Comparison of ENCODE assay signal across 8 cellular contexts in the genomic region with DNA sequence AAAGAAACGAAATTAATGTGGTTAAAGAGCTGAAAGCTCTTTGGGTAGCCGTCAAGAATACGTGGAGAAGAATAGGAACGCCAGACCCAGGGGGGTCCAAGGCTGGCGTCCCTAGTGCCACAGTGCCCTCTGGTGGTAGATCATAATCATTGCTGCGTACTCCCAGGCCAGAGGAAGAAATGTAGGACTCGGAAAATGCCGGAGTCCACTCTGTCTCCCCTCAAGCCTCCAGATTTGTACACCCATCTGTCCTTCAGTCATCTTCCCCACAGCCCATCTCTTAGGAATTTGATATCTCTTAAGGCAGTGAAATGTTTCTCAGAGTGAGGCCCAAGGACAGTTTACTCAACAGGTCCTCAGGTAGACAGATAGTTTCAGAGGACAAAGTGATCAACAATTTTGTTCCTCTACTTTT. TPM values are rescaled to one million over a fixed set of nuclear protein-coding genes. Genes with fewer than 3 reads are reported as not detected.
A peak's percentile ranks its signal among the peaks of the same experiment; 100 is the strongest.
DNase-seq lines count a peak whose midpoint lies in the region; ATAC-seq and TF ChIP-seq lines count a peak whose summit lies in the region.

No MANE protein-coding gene starts in this region.

- ATAC-seq in GM21825 (IDR thresholded peaks at IDR 0.05; ENCODE audit: unreplicated experiment): no peak

- H2AFZ ChIP-seq in OCI-LY1 (ENCODE audit: low read length): no peak overlapping the region

- H3K27ac ChIP-seq in OCI-LY1 (ENCODE audit: low read depth, low read length, poor library complexity, severe bottlenecking) (no peak overlapping the region), esophagus muscularis mucosa (replicated peaks in 1 of 4) (no peak overlapping the region)

- no peaks in the 10 kb centered on the region for H3F3A ChIP-seq in OCI-LY1 (ENCODE audit: insufficient read depth, low read length)

- intact Hi-C loops in esophagus muscularis mucosa (cut with DNase I): loop anchor here (1.0 to 5.0 kb wide), 2 partner anchors 218 to 298 kb away; no protein-coding TSS in a partner anchor

- DNase-seq in G401 (ENCODE audit: low spot score): peak; percentile 54
- peak; percentile 89 for DNase-seq in HT-29 (ENCODE audit: low spot score)
- DNase-seq in activated T-cell treated with anti-CD3 and anti-CD28 coated beads for 1 hour (ENCODE audit: low read depth): peak; percentile 50
- no peak for DNase-seq in esophagus muscularis mucosa (ENCODE audit: extremely low spot score)
- DNase-seq in stromal cell of bone marrow (ENCODE audit: low read depth): peak; percentile 47

- H3K4me1 ChIP-seq in OCI-LY1 (ENCODE audit: insufficient read depth, low read length, severe bottlenecking): no peaks in the 10 kb centered on the region
- H3K4me1 ChIP-seq in esophagus muscularis mucosa: peaks cover 7 to 23% (median 17%) of the 10 kb centered on the region in 4 donors

- H3K4me1 Mint-ChIP-seq in nephron: peaks cover 10% of the 10 kb centered on the region

- peak; percentile 87 for TF ChIP-seq CTCF in OCI-LY1 (IDR thresholded peaks at IDR 0.05; ENCODE audit: low read length)
- peak in 2 of 3 experiments; percentile 94 to 98 for TF ChIP-seq CTCF in esophagus muscularis mucosa (IDR thresholded peaks at IDR 0.05)
- peak; percentile 94 to 95 (median 94) for TF ChIP-seq CTCF in nephron (IDR thresholded peaks at IDR 0.05; ENCODE audit: unreplicated experiment in 3 of 3)

- no peaks in the 10 kb centered on the region for H3K9me3 ChIP-seq in OCI-LY1 (ENCODE audit: low read length)
- H3K9me3 ChIP-seq in esophagus muscularis mucosa: no peaks in the 10 kb centered on the region

- H3K36me3 ChIP-seq in OCI-LY1 (ENCODE audit: insufficient read depth, low read length) (no peaks in the 10 kb centered on the region), esophagus muscularis mucosa (no peaks in the 10 kb centered on the region)

- H3K4me2 ChIP-seq in OCI-LY1 (ENCODE audit: low read length): no peak overlapping the region

- no peak for TF ChIP-seq POLR2A in esophagus muscularis mucosa (IDR thresholded peaks at IDR 0.05; ENCODE audit: low read depth)

- no peaks in the 10 kb centered on the region for H3K79me2 ChIP-seq in OCI-LY1 (ENCODE audit: insufficient read depth, low read length)

- 5% methylated on average over 8 of the region's 8 CpGs for WGBS in esophagus muscularis mucosa

- peaks cover 23% of the 10 kb centered on the region for H3K27me3 Mint-ChIP-seq in nephron (ENCODE audit: low read depth)

- H4K20me1 ChIP-seq in OCI-LY1 (ENCODE audit: insufficient read depth, low read length): no peaks in the 10 kb centered on the region

- peaks cover 3% of the 10 kb centered on the region for H3K36me3 Mint-ChIP-seq in nephron (ENCODE audit: low read depth)

- in situ Hi-C loops in G401 (cut with HindIII; ENCODE audit: low sequenced_read_pairs): no loop called here

- peak overlapping the region in 1 of 3 experiments; percentile 3 for H3K27ac Mint-ChIP-seq in nephron

- H3K27me3 ChIP-seq in OCI-LY1 (ENCODE audit: insufficient read depth, low read length): 0 out of 2 replicates have a peak, but pooled peaks cover 4% of the 10 kb centered on the region
- H3K27me3 ChIP-seq in esophagus muscularis mucosa: no peaks in the 10 kb centered on the region

- TF ChIP-seq EP300 in esophagus muscularis mucosa (IDR thresholded peaks at IDR 0.05): no peak

- H3K9me2 ChIP-seq in OCI-LY1 (ENCODE audit: low read depth, low read length): no peaks in the 10 kb centered on the region

- H3K9ac ChIP-seq in OCI-LY1 (ENCODE audit: low read length): no peak overlapping the region

- peaks cover 3% of the 10 kb centered on the region for H3K9me3 Mint-ChIP-seq in nephron

- no peak overlapping the region for H3K4me3 Mint-ChIP-seq in nephron

- H3K4me3 ChIP-seq in OCI-LY1 (ENCODE audit: low read depth, low read length, poor library complexity, severe bottlenecking) (no peak overlapping the region), esophagus muscularis mucosa (no peak overlapping the region)

RNA-seq across cellular contexts. Expression of a gene that starts 25.4 kb away (rescaled TPM):
- 0.06 and 0.14 TPM in 2 replicates for total RNA-seq in G401 (2014; rRNA removed; shearing (Covaris generic))
- total RNA-seq in HT-29 (2014; rRNA removed; shearing (Covaris generic)): 90.1 and 94.8 TPM in 2 replicates
- under 1 TPM in 2 of 4 donors, not detected in 2; 0.52 to 0.75 TPM for total RNA-seq in esophagus muscularis mucosa

RNA-seq across cellular contexts. Expression of a gene that starts 56.8 kb away (rescaled TPM):
- total RNA-seq in G401 (2014; rRNA removed; shearing (Covaris generic)): 87.6 and 118 TPM in 2 replicates
- total RNA-seq in HT-29 (2014; rRNA removed; shearing (Covaris generic)): 91.9 and 94.5 TPM in 2 replicates
- 100 to 1,000 TPM; 146 to 464 (median 247) TPM for total RNA-seq in esophagus muscularis mucosa

Comparison
In these comparisons a context has a peak if more than half of its experiments do, and no peak if none do; other contexts are left out.
1. RNA of a gene that starts 25.4 kb away (total RNA-seq): 90.1 to 94.8 TPM in HT-29; 0.52 to 0.75 TPM in esophagus muscularis mucosa and 0.06 to 0.14 TPM in G401; every median in the first group is over 10 times any median in the second.
2. Peak in every context shown above with its lines, with median percentiles within 50 percentile points of each other: CTCF ChIP-seq.